In the genomic region with DNA sequence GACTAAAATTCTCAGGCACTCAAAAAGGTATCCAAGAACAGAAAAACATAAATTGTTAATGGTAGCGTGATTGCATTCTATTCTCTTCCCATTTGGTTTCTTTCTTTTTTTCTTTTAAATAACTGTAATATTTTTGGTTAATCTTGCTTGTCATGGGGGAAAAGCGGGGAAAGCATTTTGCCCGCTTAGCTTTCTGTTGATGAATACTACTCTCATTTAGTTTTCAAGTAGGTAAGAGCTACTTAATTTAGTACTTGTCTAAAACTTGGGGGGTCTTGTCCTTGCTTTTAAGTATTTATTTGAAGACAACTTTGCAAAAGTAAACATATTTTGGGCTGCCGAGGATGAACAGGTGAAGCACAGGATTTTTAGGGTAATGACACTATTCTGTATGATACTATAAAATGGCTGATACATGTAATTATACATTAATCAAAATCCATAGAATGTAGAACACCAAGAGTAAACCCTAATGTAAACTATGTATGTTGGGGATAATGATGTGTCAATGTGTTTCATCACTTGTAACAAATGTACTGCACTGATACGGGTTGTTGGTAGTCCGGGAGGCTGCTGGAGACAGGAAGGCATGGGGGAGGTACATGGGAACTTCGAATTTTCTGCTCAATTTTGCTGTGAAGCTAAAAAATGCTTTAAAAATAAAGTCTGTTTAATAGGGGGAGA, we compare ENCODE assay signal across 8 cellular contexts. TPM values are rescaled to one million over a fixed set of nuclear protein-coding genes. Genes with fewer than 3 reads are reported as not detected.
DNase-seq lines count a peak whose midpoint lies in the region; ATAC-seq and TF ChIP-seq lines count a peak whose summit lies in the region.

No MANE protein-coding gene starts in this region.

- peaks cover 25% of the 10 kb centered on the region for H3K4me1 Mint-ChIP-seq in memory B cell

- H3K36me3 ChIP-seq in heart right ventricle = no peaks in the 10 kb centered on the region
- no peaks in the 10 kb centered on the region for H3K36me3 ChIP-seq in ascending aorta
- H3K36me3 ChIP-seq in urinary bladder (ENCODE audit: insufficient read depth) = no peaks in the 10 kb centered on the region

- peaks cover 9% of the 10 kb centered on the region for H3K36me3 Mint-ChIP-seq in memory B cell

- H3K4me1 ChIP-seq in heart right ventricle (peaks cover 0 to 62% (median 34%) of the 10 kb centered on the region in 9 donors), ascending aorta (peaks cover 5 to 30% of the 10 kb centered on the region in 2 donors), urinary bladder (ENCODE audit: insufficient read depth) (no peaks in the 10 kb centered on the region)

- DNase-seq in heart right ventricle (no peak), cardiac septum (ENCODE audit: low spot score) (no peak), ascending aorta (ENCODE audit: low spot score in 2 of 2) (no peak), memory B cell (ENCODE audit: low spot score in 2 of 2) (no peak), NCI-H187 (lab: John Stamatoyannopoulos, UW) (no peak), GM19238 (ENCODE audit: insufficient read length, low spot score) (no peak)

- intact Hi-C loops in heart right ventricle (cut with DNase I) = loop anchor here in 2 of 10 donors (2.0 kb wide), 2 partner anchors 15 to 17 kb away; no protein-coding TSS in a partner anchor
- intact Hi-C loops in cardiac septum (cut with DNase I) = loop anchor here (2.0 kb wide), 1 partner anchor 19 kb away; no protein-coding TSS in a partner anchor
- intact Hi-C loops in ascending aorta (cut with DNase I) = loop anchor here (2.0 to 5.0 kb wide), 2 partner anchors 19 to 315 kb away; partner anchors contain the start of gene CAV1

- TF ChIP-seq CTCF in heart right ventricle (IDR thresholded peaks at IDR 0.05) (no peak), ascending aorta (IDR thresholded peaks at IDR 0.05) (no peak)

- WGBS in heart right ventricle, 2 donors = 73 to 78% methylated on average over 7 of the region's 7 CpGs
- 44% methylated on average over 7 of the region's 7 CpGs for WGBS in urinary bladder

- peak overlapping the region; percentile 95 for H3K4me3 Mint-ChIP-seq in memory B cell

- H3K27me3 Mint-ChIP-seq in memory B cell = no peaks in the 10 kb centered on the region

- H3K27ac ChIP-seq in heart right ventricle (peak overlapping the region; percentile 81 to 98 (median 92)), ascending aorta (peak overlapping the region; percentile 91 to 99), urinary bladder (ENCODE audit: low read depth) (peak overlapping the region; percentile 80)

- H3K4me3 ChIP-seq in heart right ventricle (peak overlapping the region; percentile 68 to 91 (median 78)), ascending aorta (peak overlapping the region; percentile 85 to 89), urinary bladder (ENCODE audit: low read depth, low read length) (peak overlapping the region; percentile 7)

- peak in 1 of 8 donors; percentile 34 for ATAC-seq in heart right ventricle
- no peak for ATAC-seq in memory B cell (ENCODE audit: low read depth)
- no peak for ATAC-seq in HG03521 (IDR thresholded peaks at IDR 0.05; ENCODE audit: unreplicated experiment)

- H3K9me3 ChIP-seq in heart right ventricle (no peaks in the 10 kb centered on the region), ascending aorta (no peaks in the 10 kb centered on the region)

- H3K9me3 Mint-ChIP-seq in memory B cell = no peaks in the 10 kb centered on the region

- H3K27ac Mint-ChIP-seq in memory B cell = peak overlapping the region; percentile 92

- H3K27me3 ChIP-seq in heart right ventricle = no peaks in the 10 kb centered on the region
- H3K27me3 ChIP-seq in ascending aorta = no peaks in the 10 kb centered on the region

RNA-seq across cellular contexts. Expression of gene TES, which starts 1.7 kb away (rescaled TPM):
- total RNA-seq in heart right ventricle = 10 to 100 TPM in 9 of 10 donors, 1 to 10 TPM in 1; 9.4 to 28.9 (median 16.9) TPM
- polyA plus RNA-seq in heart right ventricle = 10 to 100 TPM in 1 of 2 donors, 1 to 10 TPM in 1; 9.7 to 38.5 TPM
- total RNA-seq in cardiac septum = 15.8 TPM
- total RNA-seq in ascending aorta = 108 TPM
- 207 TPM for total RNA-seq in urinary bladder
- 159 TPM for polyA plus RNA-seq in urinary bladder

Comparison
In these comparisons a context has a peak if more than half of its experiments do, and no peak if none do; other contexts are left out.
1. H3K4me3 ChIP-seq: peak in every context shown above with its lines; median percentile 87 in ascending aorta; 78 in heart right ventricle; 7 in urinary bladder.